In genomic region chr10:58754419-58755180, GRCh38 we compare ENCODE assay signal across 19 cellular contexts.
DNase-seq lines count a peak whose midpoint lies in the region; ATAC-seq, FAIRE-seq and TF ChIP-seq lines count a peak whose summit lies in the region.
"Had no signal": no experiment of that assay in that cellular context is flagged by ENCODE, and none has a peak within 500 bp of the region (broad histone marks: within the 10 kb centered on the region; RNA-seq: fewer than 3 reads in every experiment).

No MANE protein-coding gene starts in this region.

- peaks cover 60% of the 10 kb centered on the region for H3K4me1 Mint-ChIP-seq in HFFc6 (ENCODE audit: low read depth)
- H3K4me1 Mint-ChIP-seq: activated naive CD4-positive, alpha-beta T cell treated with anti-CD3 and anti-CD28 coated beads, Interleukin-2, amount 10 ng/mL, durations not matched to agents 7 days and 5 days; stimulated activated memory B cell treated with anti-CD40 and anti-IgM and Interleukin-4, amounts not matched to agents 10 μg/mL and 1 μg/mL and 100 μg/mL, for 72 hours had no signal

- H3K4me3 Mint-ChIP-seq in HFFc6, result peak overlapping the region; percentile 84
- H3K4me3 Mint-ChIP-seq: activated naive CD4-positive, alpha-beta T cell treated with anti-CD3 and anti-CD28 coated beads, Interleukin-2, amount 10 ng/mL, durations not matched to agents 7 days and 5 days; natural killer cell treated with Interleukin-12 subunit alpha and Interleukin-12 subunit beta and Interleukin-15 and Interleukin-18, amount 100 ng/mL, for 72 hours; stimulated activated memory B cell treated with anti-CD40 and anti-IgM and Interleukin-4, amounts not matched to agents 10 μg/mL and 1 μg/mL and 100 μg/mL, for 72 hours; T-helper 2 cell treated with Interferon-gamma antibody and Interleukin-4, amounts not matched to agents 5 μg/mL and 100 μg/mL, for 36 hours had no signal

- H3K36me3 Mint-ChIP-seq in HFFc6 (ENCODE audit: low read depth), result no peaks in the 10 kb centered on the region
- H3K36me3 Mint-ChIP-seq: activated naive CD4-positive, alpha-beta T cell treated with anti-CD3 and anti-CD28 coated beads, Interleukin-2, amount 10 ng/mL, durations not matched to agents 7 days and 5 days; natural killer cell treated with Interleukin-12 subunit alpha and Interleukin-12 subunit beta and Interleukin-15 and Interleukin-18, amount 100 ng/mL, for 72 hours; stimulated activated memory B cell treated with anti-CD40 and anti-IgM and Interleukin-4, amounts not matched to agents 10 μg/mL and 1 μg/mL and 100 μg/mL, for 72 hours had no signal

- H3K9me3 ChIP-seq in kidney (ENCODE audit: control insufficient read depth in 1 of 2, low read length in 2 of 2) (no peaks in the 10 kb centered on the region), small intestine (ENCODE audit: control insufficient read depth, low read depth) (no peaks in the 10 kb centered on the region)
- H3K9me3 ChIP-seq: BLaER1 treated with 17β-estradiol and CSF1 and Interleukin-3, amounts not matched to agents 10 nM and 100 nM had no signal

- H3K9ac ChIP-seq in kidney (ENCODE audit: low read length in 2 of 2), result no peak overlapping the region
- H3K9ac ChIP-seq: BLaER1 treated with 17β-estradiol and CSF1 and Interleukin-3, amounts not matched to agents 10 nM and 100 nM had no signal

- no peak overlapping the region for H3K4me3 ChIP-seq in coronary artery
- peak overlapping the region in 1 of 2 donors; percentile 52 for H3K4me3 ChIP-seq in kidney (ENCODE audit: low read length in 2 of 2)
- H3K4me3 ChIP-seq in small intestine (ENCODE audit: low read depth in 1 of 2, low read length in 2 of 2), result no peak overlapping the region
- H3K4me3 ChIP-seq: BLaER1 treated with 17β-estradiol and CSF1 and Interleukin-3, amounts not matched to agents 10 nM and 100 nM had no signal

- H3K4me1 ChIP-seq in kidney (ENCODE audit: control insufficient read depth in 1 of 2, insufficient read depth in 1 of 2, low read depth in 1 of 2, low read length in 2 of 2) (peaks cover 18 to 57% of the 10 kb centered on the region in 2 donors), small intestine (ENCODE audit: control insufficient read depth in 2 of 2, insufficient read depth in 1 of 2, low read depth in 1 of 2, low read length in 1 of 2) (peaks cover 0 to 4% of the 10 kb centered on the region in 2 donors)

- 39 to 55% (median 52%) methylated on average over 3 of the region's 3 CpGs for WGBS in small intestine, 3 donors

- intact Hi-C loops in kidney (cut with DNase I), result no loop called here

- no peaks in the 10 kb centered on the region for H3K36me3 ChIP-seq in kidney (ENCODE audit: control insufficient read depth in 1 of 2, insufficient read depth in 2 of 2, low read length in 2 of 2)
- no peaks in the 10 kb centered on the region for H3K36me3 ChIP-seq in small intestine (ENCODE audit: control insufficient read depth in 2 of 2, insufficient read depth in 2 of 2, low read length in 2 of 2)
- H3K36me3 ChIP-seq: BLaER1 treated with 17β-estradiol and CSF1 and Interleukin-3, amounts not matched to agents 10 nM and 100 nM had no signal

- DNase-seq in HFFc6 (no peak), coronary artery (ENCODE audit: low spot score) (no peak), kidney (no peak), small intestine (peak; percentile 22), superior temporal gyrus (ENCODE audit: extremely low spot score) (no peak), glomerular visceral epithelial cell (ENCODE audit: extremely low spot score) (no peak), 8988T (no peak)
- DNase-seq: activated CD4-positive, alpha-beta T cell treated with anti-CD3 and anti-CD28 coated beads for 4 hours; activated CD8-positive, alpha-beta memory T cell treated with anti-CD3 and anti-CD28 coated beads, Interleukin-2, amount 50 U/mL, for 48 hours; activated naive CD4-positive, alpha-beta T cell treated with anti-CD3 and anti-CD28 coated beads, Interleukin-2, amount 10 ng/mL, durations not matched to agents 7 days and 5 days; DMS79; NK-92 treated with Interleukin-12 subunit alpha and Interleukin-12 subunit beta, amount 100 ng/mL, for 24 hours; retina had no signal

- no peak for TF ChIP-seq CTCF in HFFc6 (IDR thresholded peaks at IDR 0.05)
- no peak for TF ChIP-seq CTCF in coronary artery (IDR thresholded peaks at IDR 0.05)
- no peak for TF ChIP-seq CTCF in kidney (IDR thresholded peaks at IDR 0.05; ENCODE audit: borderline replicate concordance, extremely low read depth, insufficient read depth)

- peak overlapping the region; percentile 71 to 82 for H3K27ac ChIP-seq in coronary artery
- H3K27ac ChIP-seq in kidney (ENCODE audit: low read depth in 2 of 2, low read length in 2 of 2), result peak overlapping the region; percentile 61 to 64
- H3K27ac ChIP-seq in small intestine (ENCODE audit: low read depth in 1 of 2, low read length in 1 of 2), result no peak overlapping the region
- H3K27ac ChIP-seq: BLaER1 treated with 17β-estradiol and CSF1 and Interleukin-3, amounts not matched to agents 10 nM and 100 nM had no signal

- no peak for FAIRE-seq in kidney (lab: Jason Lieb, UNC)
- FAIRE-seq in small intestine (lab: Jason Lieb, UNC), result no peak
- FAIRE-seq: endothelial cell of umbilical vein had no signal

- no peak for ATAC-seq in HG02884 (IDR thresholded peaks at IDR 0.05; ENCODE audit: unreplicated experiment)
- ATAC-seq: stimulated activated memory B cell treated with anti-CD40 and anti-IgM and Interleukin-4, amounts not matched to agents 10 μg/mL and 1 μg/mL and 100 μg/mL, for 72 hours had no signal

- H3K27ac Mint-ChIP-seq in HFFc6, result peak overlapping the region; percentile 82
- H3K27ac Mint-ChIP-seq: activated naive CD4-positive, alpha-beta T cell treated with anti-CD3 and anti-CD28 coated beads, Interleukin-2, amount 10 ng/mL, durations not matched to agents 7 days and 5 days; natural killer cell treated with Interleukin-12 subunit alpha and Interleukin-12 subunit beta and Interleukin-15 and Interleukin-18, amount 100 ng/mL, for 72 hours; stimulated activated memory B cell treated with anti-CD40 and anti-IgM and Interleukin-4, amounts not matched to agents 10 μg/mL and 1 μg/mL and 100 μg/mL, for 72 hours; T-helper 2 cell treated with Interferon-gamma antibody and Interleukin-4, amounts not matched to agents 5 μg/mL and 100 μg/mL, for 36 hours had no signal

- no peaks in the 10 kb centered on the region for H3K9me3 Mint-ChIP-seq in HFFc6
- H3K9me3 Mint-ChIP-seq: activated naive CD4-positive, alpha-beta T cell treated with anti-CD3 and anti-CD28 coated beads, Interleukin-2, amount 10 ng/mL, durations not matched to agents 7 days and 5 days; natural killer cell treated with Interleukin-12 subunit alpha and Interleukin-12 subunit beta and Interleukin-15 and Interleukin-18, amount 100 ng/mL, for 72 hours; stimulated activated memory B cell treated with anti-CD40 and anti-IgM and Interleukin-4, amounts not matched to agents 10 μg/mL and 1 μg/mL and 100 μg/mL, for 72 hours; T-helper 2 cell treated with Interferon-gamma antibody and Interleukin-4, amounts not matched to agents 5 μg/mL and 100 μg/mL, for 36 hours had no signal

- H3K27me3 ChIP-seq in small intestine (ENCODE audit: control insufficient read depth in 2 of 2, insufficient read depth in 2 of 2, low read length in 2 of 2), result no peaks in the 10 kb centered on the region
- H3K27me3 ChIP-seq: BLaER1 treated with 17β-estradiol and CSF1 and Interleukin-3, amounts not matched to agents 10 nM and 100 nM had no signal

- H3K27me3 Mint-ChIP-seq in HFFc6 (ENCODE audit: insufficient read depth), result no peaks in the 10 kb centered on the region
- H3K27me3 Mint-ChIP-seq: activated naive CD4-positive, alpha-beta T cell treated with anti-CD3 and anti-CD28 coated beads, Interleukin-2, amount 10 ng/mL, durations not matched to agents 7 days and 5 days; natural killer cell treated with Interleukin-12 subunit alpha and Interleukin-12 subunit beta and Interleukin-15 and Interleukin-18, amount 100 ng/mL, for 72 hours; stimulated activated memory B cell treated with anti-CD40 and anti-IgM and Interleukin-4, amounts not matched to agents 10 μg/mL and 1 μg/mL and 100 μg/mL, for 72 hours had no signal

Comparison
In these comparisons a context has a peak if more than half of its experiments do, and no peak if none do; other contexts are left out.
1. H3K27ac ChIP-seq: peak in coronary artery (2 of 2) and kidney (2 of 2); none in small intestine (0 of 2).